Comparison of ENCODE assay signal across 29 cellular contexts in genomic region chr2:228901531-228901930, GRCh38.
"Had no signal": no experiment of that assay in that cellular context is flagged by ENCODE, and none has a peak within 500 bp of the region (broad histone marks: within the 10 kb centered on the region; RNA-seq: fewer than 3 reads in every experiment).

No MANE protein-coding gene starts in this region.

- ATAC-seq: left cardiac atrium; left lung; lower lobe of right lung; naive thymus-derived CD8-positive, alpha-beta T cell; pancreas; right cardiac atrium; sciatic nerve; stimulated activated effector memory CD8-positive, alpha-beta T cell treated with anti-CD3 and anti-CD28 coated beads, Interleukin-12 subunit alpha, Interleukin-12 subunit beta, amount 100 ng/mL, for 72 hours had no signal

- H3K9me3 Mint-ChIP-seq: nephron, neural crest cell, type B pancreatic cell had no signal

- H3K27me3 Mint-ChIP-seq: stimulated activated naive CD8-positive, alpha-beta T cell treated with anti-CD3 and anti-CD28 coated beads, Interleukin-15, Interleukin-2, amounts not matched to agents 100 ng/mL and 50 ng/mL, for 24 hours; type B pancreatic cell had no signal

- H3K4me1 Mint-ChIP-seq: naive thymus-derived CD8-positive, alpha-beta T cell; nephron; neural crest cell; stimulated activated effector memory CD8-positive, alpha-beta T cell treated with anti-CD3 and anti-CD28 coated beads, Interleukin-12 subunit alpha, Interleukin-12 subunit beta, amount 100 ng/mL, for 72 hours had no signal

- H3K36me3 ChIP-seq: left lung, lower lobe of right lung, pancreas, prostate gland, suprapubic skin, thoracic aorta, tibial artery, uterus had no signal

- H3K4me3 Mint-ChIP-seq: naive thymus-derived CD8-positive, alpha-beta T cell; nephron; neural crest cell; stimulated activated effector memory CD8-positive, alpha-beta T cell treated with anti-CD3 and anti-CD28 coated beads, Interleukin-12 subunit alpha, Interleukin-12 subunit beta, amount 100 ng/mL, for 72 hours; stimulated activated naive CD8-positive, alpha-beta T cell treated with anti-CD3 and anti-CD28 coated beads, Interleukin-15, Interleukin-2, amounts not matched to agents 100 ng/mL and 50 ng/mL, for 24 hours; type B pancreatic cell had no signal

- H3K4me3 ChIP-seq: left lung, lower lobe of right lung, pancreas, prostate gland, skin epidermis, suprapubic skin, thoracic aorta, tibial artery, uterus had no signal

- DNase-seq: kidney glomerular epithelial cell; left cardiac atrium; left lung; lower lobe of right lung; mammary epithelial cell; mesenchymal stem cell; naive thymus-derived CD8-positive, alpha-beta T cell; nucleus accumbens; pancreas; posterior cingulate gyrus; retina; right cardiac atrium; stimulated activated CD4-positive, alpha-beta T cell treated with anti-CD3 and anti-CD28 coated beads, Interleukin-12 subunit alpha, Interleukin-12 subunit beta, amount 100 ng/mL, for 4 hours; stimulated activated CD4-positive, alpha-beta T cell treated with anti-CD3 and anti-CD28 coated beads, Interleukin-15, amount 100 ng/mL, for 24 hours; stimulated activated CD4-positive, alpha-beta T cell treated with anti-CD3 and anti-CD28 coated beads, Interleukin-2, amount 100 ng/mL, for 24 hours; stimulated activated CD4-positive, alpha-beta T cell treated with anti-CD3 and anti-CD28 coated beads, Interleukin-4, amount 100 ng/mL, for 1 hour; stimulated activated naive CD4-positive, alpha-beta T cell; tibial artery; uterus had no signal

- H3K27ac Mint-ChIP-seq: naive thymus-derived CD8-positive, alpha-beta T cell; nephron; stimulated activated effector memory CD8-positive, alpha-beta T cell treated with anti-CD3 and anti-CD28 coated beads, Interleukin-12 subunit alpha, Interleukin-12 subunit beta, amount 100 ng/mL, for 72 hours; stimulated activated naive CD8-positive, alpha-beta T cell treated with anti-CD3 and anti-CD28 coated beads, Interleukin-15, Interleukin-2, amounts not matched to agents 100 ng/mL and 50 ng/mL, for 24 hours; type B pancreatic cell had no signal

- H3K4me1 ChIP-seq: left lung, lower lobe of right lung, pancreas, prostate gland, suprapubic skin, tibial artery, uterus had no signal

- H3K27me3 ChIP-seq: left lung, pancreas, suprapubic skin, tibial artery, uterus had no signal

- H3K27ac ChIP-seq: left lung, lower lobe of right lung, pancreas, prostate gland, skin epidermis, suprapubic skin, thoracic aorta, tibial artery, uterus had no signal

- H3K9me3 ChIP-seq: lower lobe of right lung, pancreas, prostate gland, suprapubic skin, thoracic aorta, tibial artery, uterus had no signal

- H3K36me3 Mint-ChIP-seq: naive thymus-derived CD8-positive, alpha-beta T cell; stimulated activated effector memory CD8-positive, alpha-beta T cell treated with anti-CD3 and anti-CD28 coated beads, Interleukin-12 subunit alpha, Interleukin-12 subunit beta, amount 100 ng/mL, for 72 hours; type B pancreatic cell had no signal
